9 cellular contexts compared by ENCODE assay signal in genomic region chr6:17985934-17986655, GRCh38. TPM values are rescaled to one million over a fixed set of nuclear protein-coding genes. Genes with fewer than 3 reads are reported as not detected.
DNase-seq lines count a peak whose midpoint lies in the region; ATAC-seq and TF ChIP-seq lines count a peak whose summit lies in the region.
"Had no signal": no experiment of that assay in that cellular context is flagged by ENCODE, and none has a peak within 500 bp of the region (broad histone marks: within the 10 kb centered on the region; RNA-seq: fewer than 3 reads in every experiment).

No MANE protein-coding gene starts in this region.

- POLR2A ChIA-PET in GM10248 (lab: Yijun Ruan, JAX) = no interaction called here

- 4 to 7% methylated on average over 11 of the region's 11 CpGs for WGBS in GM23248 (ENCODE audit: low coverage in 1 of 2, low lambda C conversion rate in 2 of 2, missing lambda C conversion rate in 2 of 2), 2 experiments
- WGBS in right cardiac atrium = 19% methylated on average over 11 of the region's 11 CpGs

- no peaks in the 10 kb centered on the region for H4K20me1 ChIP-seq in GM23248 (ENCODE audit: insufficient read depth)

- H3K27me3 ChIP-seq in GM23248 (replicated peaks; ENCODE audit: insufficient read depth) = no peaks in the 10 kb centered on the region
- H3K27me3 ChIP-seq in right cardiac atrium (ENCODE audit: control insufficient read depth, insufficient read depth) = no peaks in the 10 kb centered on the region
- H3K27me3 ChIP-seq in rectal smooth muscle tissue (ENCODE audit: control insufficient read depth, insufficient read depth, low read length) = no peaks in the 10 kb centered on the region

- peak overlapping the region; percentile 68 for H3K27ac ChIP-seq in GM23248
- H3K27ac ChIP-seq in right cardiac atrium (ENCODE audit: low read length) = peak overlapping the region; percentile 96
- H3K27ac ChIP-seq in rectal smooth muscle tissue (ENCODE audit: low read depth, low read length) = peak overlapping the region; percentile 81

- H3K9ac ChIP-seq in GM23248 (peak overlapping the region; percentile 86), rectal smooth muscle tissue (ENCODE audit: low read length) (peak overlapping the region; percentile 29)

- intact Hi-C loops in right cardiac atrium (cut with DNase I) = loop anchor here (5.0 to 10.0 kb wide), 7 partner anchors 61 to 151 kb away; partner anchors contain the start of gene NHLRC1 (in 2 of the 4)

- H3K36me3 ChIP-seq in GM23248 (ENCODE audit: low read depth) (0 out of 2 replicates have a peak, but pooled peaks cover 4% of the 10 kb centered on the region), rectal smooth muscle tissue (ENCODE audit: control insufficient read depth, insufficient read depth, low read length) (no peaks in the 10 kb centered on the region)

- peak overlapping the region; percentile 49 for H2AFZ ChIP-seq in GM23248

- in situ Hi-C loops in GM23248 (cut with MboI) = loop anchor here (10.0 kb wide), 1 partner anchor 141 kb away; no protein-coding TSS in a partner anchor

- no peaks in the 10 kb centered on the region for H3K9me3 ChIP-seq in GM23248 (ENCODE audit: low read depth)
- H3K9me3 ChIP-seq in right cardiac atrium (ENCODE audit: control insufficient read depth, low read length) = no peaks in the 10 kb centered on the region

- peak overlapping the region; percentile 94 for H3K4me2 ChIP-seq in GM23248 (ENCODE audit: unreplicated experiment)

- H3F3A ChIP-seq in GM23248 (ENCODE audit: insufficient read depth) = peaks cover 29% of the 10 kb centered on the region; the same call in 1 of the 2 replicates

- CTCF ChIA-PET in GM10248 (lab: Yijun Ruan, JAX) = no interaction called here

- ATAC-seq in right cardiac atrium (no peak), GM21717 (IDR thresholded peaks at IDR 0.05; ENCODE audit: unreplicated experiment) (no peak)

- peak overlapping the region; percentile 94 for H3K4me3 ChIP-seq in GM23248
- H3K4me3 ChIP-seq in WI38 (ENCODE audit: low read depth, low read length) = peak overlapping the region; percentile 89
- H3K4me3 ChIP-seq in right cardiac atrium (ENCODE audit: low read length) = peak overlapping the region; percentile 93
- peak overlapping the region; percentile 89 for H3K4me3 ChIP-seq in rectal smooth muscle tissue (ENCODE audit: low read length)

- no peak for DNase-seq in GM23248
- no peak for DNase-seq in right cardiac atrium
- no peak for DNase-seq in GM10248 (ENCODE audit: extremely low spot score)
- no peak for DNase-seq in kidney tubule cell (ENCODE audit: low spot score)
- DNase-seq in D341Med (ENCODE audit: low spot score) = no peak
- DNase-seq: NCI-H2029 had no signal

- no peaks in the 10 kb centered on the region for H3K9me2 ChIP-seq in GM23248 (ENCODE audit: insufficient read depth)

- H3K79me2 ChIP-seq in GM23248 (ENCODE audit: insufficient read depth) = peaks cover 71% of the 10 kb centered on the region

- TF ChIP-seq CTCF in WI38 (IDR thresholded peaks at IDR 0.05; ENCODE audit: low read depth, low read length) = no peak
- TF ChIP-seq CTCF in GM10248 (IDR thresholded peaks at IDR 0.05; ENCODE audit: control extremely low read depth, extremely low read depth, low read depth, missing control alignments) = no peak

- H3K4me1 ChIP-seq in GM23248 (ENCODE audit: insufficient read depth) = peaks cover 20% of the 10 kb centered on the region
- H3K4me1 ChIP-seq in right cardiac atrium (ENCODE audit: control insufficient read depth, insufficient read depth, low read length) = peaks cover 6% of the 10 kb centered on the region
- peaks cover 9% of the 10 kb centered on the region for H3K4me1 ChIP-seq in rectal smooth muscle tissue (ENCODE audit: control insufficient read depth, insufficient read depth, low read length)

RNA-seq across cellular contexts. Expression of gene KIF13A, which starts 1.3 kb away (rescaled TPM):
- total RNA-seq in GM23248 (2014; rRNA removed; shearing (Covaris generic)) = 46.0 and 47.3 TPM in 2 replicates
- polyA plus RNA-seq in GM23248 (2016; fragmentation: Nextera tagmentation; extraction: Ambion mirVana) = 5.0 and 7.4 TPM in 2 replicates
- total RNA-seq in right cardiac atrium = 10 to 100 TPM; 59.8 to 79.6 (median 73.3) TPM
- 27.2 TPM for polyA plus RNA-seq in right cardiac atrium
